Comparison of ENCODE assay signal across 8 cellular contexts in genomic region chr22:25447067-25447688, GRCh38.
A peak's percentile ranks its signal among the peaks of the same experiment; 100 is the strongest.
DNase-seq lines count a peak whose midpoint lies in the region; ATAC-seq, FAIRE-seq and TF ChIP-seq lines count a peak whose summit lies in the region.

No MANE protein-coding gene starts in this region.

- H3K27ac ChIP-seq in astrocyte (ENCODE audit: low read depth, low read length) (no peak overlapping the region), lower lobe of right lung (no peak overlapping the region)

- H2AFZ ChIP-seq in Loucy (ENCODE audit: low read length) (peak overlapping the region; percentile 69), astrocyte (ENCODE audit: low read depth, low read length) (peak overlapping the region; percentile 47)

- H4K20me1 ChIP-seq in Loucy (ENCODE audit: insufficient read depth, low read length, poor library complexity, severe bottlenecking) (peaks cover 38% of the 10 kb centered on the region), astrocyte (ENCODE audit: insufficient read depth, low read length) (peaks cover 32% of the 10 kb centered on the region)

- H3K4me3 ChIP-seq in GM08714 (ENCODE audit: low read length): peak overlapping the region; percentile 0; the same call in 1 of the 2 replicates
- H3K4me3 ChIP-seq in Loucy (ENCODE audit: low read length, poor library complexity, severe bottlenecking): peak overlapping the region; percentile 98
- no peak overlapping the region for H3K4me3 ChIP-seq in astrocyte (ENCODE audit: insufficient read depth, low read depth, low read length)
- no peak overlapping the region for H3K4me3 ChIP-seq in lower lobe of right lung

- H3K4me2 ChIP-seq in Loucy (ENCODE audit: low read depth, low read length, poor library complexity, severe bottlenecking) (peak overlapping the region; percentile 95), astrocyte (ENCODE audit: low read length) (no peak overlapping the region)

- no peak for FAIRE-seq in astrocyte (lab: Jason Lieb, UNC)

- DNase-seq in astrocyte (ENCODE audit: low read depth) (no peak), nephron progenitor cell (no peak), H4 (ENCODE audit: low spot score) (no peak), lower lobe of right lung (no peak), NCI-H1436 (lab: John Stamatoyannopoulos, UW) (no peak), NCI-H1417 (lab: John Stamatoyannopoulos, UW) (no peak)

- intact Hi-C loops in lower lobe of right lung (cut with DNase I): no loop called here

- H3K36me3 Mint-ChIP-seq in astrocyte (ENCODE audit: low read depth, unreplicated experiment) (peaks cover 2% of the 10 kb centered on the region), nephron progenitor cell (ENCODE audit: low read depth) (no peaks in the 10 kb centered on the region)

- no peak for ATAC-seq in lower lobe of right lung

- no peaks in the 10 kb centered on the region for H3F3A ChIP-seq in Loucy (ENCODE audit: low read depth)

- no peaks in the 10 kb centered on the region for H3K9me2 ChIP-seq in Loucy (replicated peaks; ENCODE audit: low read depth, low read length)

- H3K9me3 Mint-ChIP-seq in astrocyte (ENCODE audit: unreplicated experiment): no peaks in the 10 kb centered on the region
- no peaks in the 10 kb centered on the region for H3K9me3 Mint-ChIP-seq in nephron progenitor cell

- H3K4me3 Mint-ChIP-seq in astrocyte (ENCODE audit: unreplicated experiment) (peak overlapping the region; percentile 88), nephron progenitor cell (peak overlapping the region; percentile 90)

- peaks cover 44% of the 10 kb centered on the region for H3K4me1 ChIP-seq in Loucy (ENCODE audit: insufficient read depth, low read length, poor library complexity, severe bottlenecking)
- H3K4me1 ChIP-seq in astrocyte (ENCODE audit: insufficient read depth, low read length): peaks cover 5% of the 10 kb centered on the region
- peaks cover 20% of the 10 kb centered on the region for H3K4me1 ChIP-seq in lower lobe of right lung

- TF ChIP-seq CTCF in Loucy (conservative IDR thresholded peaks at IDR 0.05; ENCODE audit: low read length) (no peak), astrocyte (IDR thresholded peaks at IDR 0.05; ENCODE audit: insufficient read depth, low read depth, low read length) (no peak), nephron progenitor cell (IDR thresholded peaks at IDR 0.05) (no peak), lower lobe of right lung (IDR thresholded peaks at IDR 0.05) (no peak)

- H3K27me3 Mint-ChIP-seq in astrocyte (ENCODE audit: low read depth, unreplicated experiment): peaks cover 2% of the 10 kb centered on the region
- H3K27me3 Mint-ChIP-seq in nephron progenitor cell (ENCODE audit: low read depth, poor library complexity): no peaks in the 10 kb centered on the region

- H3K36me3 ChIP-seq in Loucy (ENCODE audit: insufficient read depth, low read length) (no peaks in the 10 kb centered on the region), astrocyte (ENCODE audit: insufficient read depth, low read length) (no peaks in the 10 kb centered on the region), lower lobe of right lung (peaks cover 5% of the 10 kb centered on the region)

- H3K9me3 ChIP-seq in Loucy (ENCODE audit: insufficient read depth, low read depth, low read length) (no peaks in the 10 kb centered on the region), astrocyte (ENCODE audit: insufficient read depth, low read depth, low read length) (no peaks in the 10 kb centered on the region), lower lobe of right lung (no peaks in the 10 kb centered on the region)

- H3K79me2 ChIP-seq in Loucy (ENCODE audit: insufficient read depth, low read length) (peaks cover 59% of the 10 kb centered on the region), astrocyte (ENCODE audit: insufficient read depth, low read length) (peaks cover 44% of the 10 kb centered on the region)

- H3K27ac Mint-ChIP-seq in astrocyte (ENCODE audit: unreplicated experiment) (no peak overlapping the region), nephron progenitor cell (peak overlapping the region; percentile 51)

- H3K27me3 ChIP-seq in Loucy (ENCODE audit: insufficient read depth, low read length, poor library complexity, severe bottlenecking) (no peaks in the 10 kb centered on the region), astrocyte (ENCODE audit: insufficient read depth, low read length) (no peaks in the 10 kb centered on the region), lower lobe of right lung (ENCODE audit: low read depth) (no peaks in the 10 kb centered on the region)

- peaks cover 24% of the 10 kb centered on the region for H3K4me1 Mint-ChIP-seq in astrocyte (ENCODE audit: low read depth, unreplicated experiment)
- peaks cover 41% of the 10 kb centered on the region for H3K4me1 Mint-ChIP-seq in nephron progenitor cell

- peak overlapping the region; percentile 97 for H3K9ac ChIP-seq in Loucy (ENCODE audit: low read depth, low read length, poor library complexity, severe bottlenecking)
- no peak overlapping the region for H3K9ac ChIP-seq in astrocyte (ENCODE audit: low read length)

Comparison
In these comparisons a context has a peak if more than half of its experiments do, and no peak if none do; other contexts are left out.
1. H3K4me3 ChIP-seq: peak in GM08714 (single experiment) and Loucy (single experiment); none in astrocyte (single experiment) and lower lobe of right lung (single experiment).